8 cellular contexts compared by ENCODE assay signal in the genomic region with DNA sequence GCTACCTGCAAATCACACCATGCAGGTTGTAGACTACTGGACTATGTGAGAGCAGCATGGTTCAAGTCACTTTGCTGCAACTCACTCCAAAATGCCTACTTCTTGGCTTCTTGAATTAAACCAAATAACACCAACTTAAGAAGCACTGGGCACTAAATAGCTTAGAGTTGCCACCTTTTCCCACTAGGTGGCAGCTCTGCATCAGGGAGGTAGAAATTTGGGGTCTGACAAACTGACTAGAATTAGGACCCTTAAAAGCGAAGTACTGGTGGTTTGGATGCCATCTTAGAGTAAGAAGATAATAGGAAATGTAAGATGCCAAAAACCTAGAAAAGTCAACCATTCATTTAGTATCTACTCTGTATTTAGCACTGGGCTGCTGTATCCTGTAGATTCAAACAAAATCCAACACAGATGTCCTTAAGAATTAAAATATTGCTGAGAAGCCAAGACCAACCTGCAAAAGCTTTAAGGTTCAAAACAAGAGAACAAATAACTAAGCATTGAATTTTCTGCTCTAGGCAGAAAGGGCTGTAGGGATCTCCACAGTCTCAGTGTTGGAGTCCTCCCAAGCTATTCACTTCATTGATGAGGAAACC.
DNase-seq lines count a peak whose midpoint lies in the region; ATAC-seq and TF ChIP-seq lines count a peak whose summit lies in the region.

No MANE protein-coding gene starts in this region.

- no peak overlapping the region for H2AFZ ChIP-seq in HCT116 (ENCODE audit: low read depth, low read length, poor library complexity, severe bottlenecking)

- H3K9ac ChIP-seq in HCT116 (ENCODE audit: low read length), result no peak overlapping the region
- no peak overlapping the region for H3K9ac ChIP-seq in liver (ENCODE audit: low read depth in 1 of 2, low read length in 2 of 2)

- RAD21 ChIA-PET in HCT116 (lab: Charles Lee; ENCODE audit: low non-redundant PET in 1 of 2, low total read pairs in 2 of 2, uncharacterized antibody in 2 of 2, unreplicated experiment in 2 of 2), result interaction anchor here (0.7 to 3.0 kb wide), 6 partner anchors 62 to 192 kb away, joined by 3 to 28 read pairs (median 3); a partner anchor contains a TSS

- H3K27me3 ChIP-seq in HCT116 (ENCODE audit: insufficient read depth, low read length), result peaks cover 30% of the 10 kb centered on the region; the same call in 1 of the 2 replicates
- H3K27me3 ChIP-seq in liver (ENCODE audit: control insufficient read depth in 4 of 4, insufficient read depth in 4 of 4, low read length in 3 of 4), result peaks cover 0 to 2% (median 0%) of the 10 kb centered on the region in 4 donors

- TF ChIP-seq CTCF in HCT116 (IDR thresholded peaks at IDR 0.05 in 2 of 3, conservative IDR thresholded peaks at IDR 0.05 in 1 of 3; ENCODE audit: borderline replicate concordance in 1 of 3, insufficient read depth in 1 of 3, low read depth in 2 of 3, low read length in 2 of 3) (peak; percentile 53 to 86 (median 72); a peak in 5 of 6 replicates), liver (IDR thresholded peaks at IDR 0.05; ENCODE audit: low read depth, low read length, missing input control) (peak; percentile 17)

- POLR2A ChIA-PET in HCT116 (lab: Charles Lee), result interaction anchor here (1.4 kb wide), 1 partner anchor 192 kb away, joined by 7 read pairs; no protein-coding TSS in a partner anchor

- no peak for TF ChIP-seq POLR2A in HCT116 (IDR thresholded peaks at IDR 0.05; ENCODE audit: borderline replicate concordance, extremely low read depth, insufficient read depth, insufficient read length)

- no peaks in the 10 kb centered on the region for H3K4me1 ChIP-seq in HCT116 (ENCODE audit: control insufficient read depth in 1 of 2, insufficient read depth in 2 of 2, low read length in 2 of 2)
- H3K4me1 ChIP-seq in liver (ENCODE audit: control insufficient read depth in 4 of 4, insufficient read depth in 4 of 4, low read length in 3 of 4), result peaks cover 0 to 1% (median 0%) of the 10 kb centered on the region in 4 donors

- CTCF ChIA-PET in HCT116 (lab: Charles Lee), result interaction anchor here (0.6 to 4.0 kb wide), 12 partner anchors 14 to 239 kb away, joined by 3 to 145 read pairs (median 3); a partner anchor contains a TSS

- no peaks in the 10 kb centered on the region for H4K20me1 ChIP-seq in HCT116 (ENCODE audit: insufficient read depth)

- WGBS in liver, result 45% methylated on average over 1 of the region's 1 CpG

- H3K9me3 ChIP-seq in HCT116 (ENCODE audit: control insufficient read depth in 1 of 2, insufficient read depth in 1 of 2, low read depth in 1 of 2, low read length in 2 of 2) (no peaks in the 10 kb centered on the region), liver (ENCODE audit: control insufficient read depth in 4 of 4, low read length in 3 of 4) (no peaks in the 10 kb centered on the region)

- H3K4me2 ChIP-seq in HCT116 (ENCODE audit: low read length), result no peak overlapping the region

- TF ChIP-seq RAD21 in HCT116 (IDR thresholded peaks at IDR 0.05; ENCODE audit: low read depth), result peak; percentile 74
- peak; percentile 25 to 47 for TF ChIP-seq RAD21 in liver (IDR thresholded peaks at IDR 0.05)

- intact Hi-C loops in HCT116 (cut with micrococcal nuclease), result loop anchor here (1.0 kb wide), 1 partner anchor 192 kb away; no protein-coding TSS in a partner anchor

- H3K4me3 ChIP-seq in HCT116 (replicated peaks in 1 of 2; ENCODE audit: low read depth in 1 of 2, low read length in 2 of 2) (no peak overlapping the region), liver (ENCODE audit: low read depth in 1 of 3, low read length in 3 of 3) (no peak overlapping the region)

- H3K9me2 ChIP-seq in HCT116 (ENCODE audit: insufficient read depth), result no peaks in the 10 kb centered on the region

- ATAC-seq in HCT116, result peak; percentile 69
- no peak for ATAC-seq in HG02870 (IDR thresholded peaks at IDR 0.05; ENCODE audit: unreplicated experiment)
- ATAC-seq in HG03159 (IDR thresholded peaks at IDR 0.05; ENCODE audit: unreplicated experiment), result no peak

- no peaks in the 10 kb centered on the region for H3K36me3 ChIP-seq in HCT116 (ENCODE audit: control insufficient read depth in 1 of 2, insufficient read depth in 2 of 2, low read length in 2 of 2)
- no peaks in the 10 kb centered on the region for H3K36me3 ChIP-seq in liver (ENCODE audit: control insufficient read depth in 4 of 4, insufficient read depth in 3 of 4, low read depth in 1 of 4, low read length in 3 of 4)

- no peak overlapping the region for H3K27ac ChIP-seq in HCT116 (ENCODE audit: low read depth, low read length)
- H3K27ac ChIP-seq in liver (ENCODE audit: low read depth in 1 of 2, low read length in 2 of 2), result no peak overlapping the region

- DNase-seq in COR-L47 (lab: John Stamatoyannopoulos, UW) (peak; percentile 14), HCT116 (ENCODE audit: low read depth, low spot score) (peak; percentile 24), amniotic epithelial cell (ENCODE audit: low read depth) (peak; percentile 44), NCI-H146 (lab: John Stamatoyannopoulos, UW) (no peak), T-helper 1 cell (no peak)

- no peaks in the 10 kb centered on the region for H3K79me2 ChIP-seq in HCT116 (ENCODE audit: insufficient read depth, low read length)

- BruUV-seq in HCT116 (replicated peaks; lab: Mats Ljungman, UMichigan), result no TSS peak

TF ChIP-seq in HCT116, 20 proteins besides CTCF, POLR2A, EP300 and RAD21 (continues in another document):
- TF ChIP-seq FOSL1 (IDR thresholded peaks at IDR 0.05; ENCODE audit: low read depth) (no peak), TCF7L2 (IDR thresholded peaks at IDR 0.05; ENCODE audit: borderline replicate concordance, extremely low read depth, insufficient read depth, insufficient read length) (no peak), CEBPB (IDR thresholded peaks at IDR 0.05; ENCODE audit: low read depth) (no peak), ELF1 (IDR thresholded peaks at IDR 0.05; ENCODE audit: borderline replicate concordance, low read depth) (no peak), JUND (IDR thresholded peaks at IDR 0.05) (no peak)
- TF ChIP-seq, protein P1, sequence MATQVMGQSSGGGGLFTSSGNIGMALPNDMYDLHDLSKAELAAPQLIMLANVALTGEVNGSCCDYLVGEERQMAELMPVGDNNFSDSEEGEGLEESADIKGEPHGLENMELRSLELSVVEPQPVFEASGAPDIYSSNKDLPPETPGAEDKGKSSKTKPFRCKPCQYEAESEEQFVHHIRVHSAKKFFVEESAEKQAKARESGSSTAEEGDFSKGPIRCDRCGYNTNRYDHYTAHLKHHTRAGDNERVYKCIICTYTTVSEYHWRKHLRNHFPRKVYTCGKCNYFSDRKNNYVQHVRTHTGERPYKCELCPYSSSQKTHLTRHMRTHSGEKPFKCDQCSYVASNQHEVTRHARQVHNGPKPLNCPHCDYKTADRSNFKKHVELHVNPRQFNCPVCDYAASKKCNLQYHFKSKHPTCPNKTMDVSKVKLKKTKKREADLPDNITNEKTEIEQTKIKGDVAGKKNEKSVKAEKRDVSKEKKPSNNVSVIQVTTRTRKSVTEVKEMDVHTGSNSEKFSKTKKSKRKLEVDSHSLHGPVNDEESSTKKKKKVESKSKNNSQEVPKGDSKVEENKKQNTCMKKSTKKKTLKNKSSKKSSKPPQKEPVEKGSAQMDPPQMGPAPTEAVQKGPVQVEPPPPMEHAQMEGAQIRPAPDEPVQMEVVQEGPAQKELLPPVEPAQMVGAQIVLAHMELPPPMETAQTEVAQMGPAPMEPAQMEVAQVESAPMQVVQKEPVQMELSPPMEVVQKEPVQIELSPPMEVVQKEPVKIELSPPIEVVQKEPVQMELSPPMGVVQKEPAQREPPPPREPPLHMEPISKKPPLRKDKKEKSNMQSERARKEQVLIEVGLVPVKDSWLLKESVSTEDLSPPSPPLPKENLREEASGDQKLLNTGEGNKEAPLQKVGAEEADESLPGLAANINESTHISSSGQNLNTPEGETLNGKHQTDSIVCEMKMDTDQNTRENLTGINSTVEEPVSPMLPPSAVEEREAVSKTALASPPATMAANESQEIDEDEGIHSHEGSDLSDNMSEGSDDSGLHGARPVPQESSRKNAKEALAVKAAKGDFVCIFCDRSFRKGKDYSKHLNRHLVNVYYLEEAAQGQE (IDR thresholded peaks at IDR 0.05; ENCODE audit: low read depth), result no peak

TF ChIP-seq in liver, 16 proteins besides CTCF, POLR2A, EP300 and RAD21:
- TF ChIP-seq, protein P2, sequence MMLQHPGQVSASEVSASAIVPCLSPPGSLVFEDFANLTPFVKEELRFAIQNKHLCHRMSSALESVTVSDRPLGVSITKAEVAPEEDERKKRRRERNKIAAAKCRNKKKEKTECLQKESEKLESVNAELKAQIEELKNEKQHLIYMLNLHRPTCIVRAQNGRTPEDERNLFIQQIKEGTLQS (IDR thresholded peaks at IDR 0.05), result no peak
- TF ChIP-seq, protein P1 (IDR thresholded peaks at IDR 0.05), result no peak
- TF ChIP-seq NR2F2 (IDR thresholded peaks at IDR 0.05) (no peak), EGR1 (IDR thresholded peaks at IDR 0.05; ENCODE audit: low read depth in 2 of 2) (no peak), TAF1 (conservative IDR thresholded peaks at IDR 0.05) (no peak), SP1 (IDR thresholded peaks at IDR 0.05) (no peak)

Comparison
In these comparisons a context has a peak if more than half of its experiments do, and no peak if none do; other contexts are left out.
1. DNase-seq: peak in COR-L47 (single experiment), HCT116 (single experiment) and amniotic epithelial cell (single experiment); none in NCI-H146 (single experiment) and T-helper 1 cell (0 of 5).